Comparison of ENCODE assay signal across 1 cellular context in the genomic region with DNA sequence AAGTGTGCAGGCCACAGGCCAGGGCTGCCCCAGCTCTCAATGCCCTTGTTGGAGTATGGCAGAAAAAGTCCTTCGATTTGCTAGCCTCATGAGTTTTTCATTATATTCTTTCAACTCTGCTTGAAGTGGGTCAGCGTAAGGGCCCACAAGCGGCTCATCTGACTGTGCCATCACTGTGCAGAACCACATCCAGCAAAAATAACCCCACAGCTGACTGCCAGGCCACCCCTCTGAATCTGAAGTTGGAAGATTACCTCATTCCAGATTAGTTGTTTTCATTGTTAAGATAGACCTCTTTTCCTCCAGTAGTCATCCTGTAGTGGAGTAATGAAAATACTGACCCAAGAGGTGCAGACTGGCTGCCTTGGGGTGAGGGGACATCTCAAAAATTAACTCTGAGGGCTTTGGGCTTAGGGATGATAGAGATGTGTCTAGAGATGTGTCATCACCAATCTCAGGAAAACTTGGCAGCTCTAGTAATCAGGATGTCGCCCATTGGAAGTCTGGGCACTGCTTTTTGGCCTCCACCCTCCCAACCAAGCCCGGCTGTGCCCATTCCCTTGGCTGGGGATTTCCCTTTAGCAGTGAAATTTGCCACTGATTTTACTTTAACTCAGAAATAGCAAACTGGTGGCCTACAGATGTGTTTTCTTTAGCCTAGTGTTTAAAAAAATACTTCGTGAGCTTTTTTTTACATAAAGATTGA.
TF ChIP-seq lines count a peak whose summit lies in the region.

No MANE protein-coding gene starts in this region.

TF ChIP-seq in HEK293, 187 proteins besides CTCF, POLR2A, EP300 and RAD21 (continued from another document):
- TF ChIP-seq, protein P1, sequence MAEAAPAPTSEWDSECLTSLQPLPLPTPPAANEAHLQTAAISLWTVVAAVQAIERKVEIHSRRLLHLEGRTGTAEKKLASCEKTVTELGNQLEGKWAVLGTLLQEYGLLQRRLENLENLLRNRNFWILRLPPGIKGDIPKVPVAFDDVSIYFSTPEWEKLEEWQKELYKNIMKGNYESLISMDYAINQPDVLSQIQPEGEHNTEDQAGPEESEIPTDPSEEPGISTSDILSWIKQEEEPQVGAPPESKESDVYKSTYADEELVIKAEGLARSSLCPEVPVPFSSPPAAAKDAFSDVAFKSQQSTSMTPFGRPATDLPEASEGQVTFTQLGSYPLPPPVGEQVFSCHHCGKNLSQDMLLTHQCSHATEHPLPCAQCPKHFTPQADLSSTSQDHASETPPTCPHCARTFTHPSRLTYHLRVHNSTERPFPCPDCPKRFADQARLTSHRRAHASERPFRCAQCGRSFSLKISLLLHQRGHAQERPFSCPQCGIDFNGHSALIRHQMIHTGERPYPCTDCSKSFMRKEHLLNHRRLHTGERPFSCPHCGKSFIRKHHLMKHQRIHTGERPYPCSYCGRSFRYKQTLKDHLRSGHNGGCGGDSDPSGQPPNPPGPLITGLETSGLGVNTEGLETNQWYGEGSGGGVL (tag by site-specific recombination; IDR thresholded peaks at IDR 0.05): no peak
